8 cellular contexts compared by ENCODE assay signal in the genomic region with DNA sequence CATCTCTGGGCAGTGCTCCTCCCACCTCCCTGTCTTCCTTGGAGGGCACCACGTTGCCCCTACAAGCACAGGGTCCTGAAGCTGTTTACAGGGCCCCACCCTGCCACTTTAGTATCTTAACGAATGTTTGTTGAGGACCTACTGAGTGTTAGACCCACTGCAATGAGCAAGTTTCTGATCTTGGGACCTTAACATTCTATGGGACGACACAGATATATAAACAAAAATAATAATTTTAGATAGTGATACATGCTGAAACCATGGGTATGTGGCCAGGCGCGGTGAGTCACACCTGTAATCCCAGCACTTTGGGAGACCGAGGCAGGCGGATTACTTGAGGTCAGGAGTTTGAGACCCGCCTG. TPM values are rescaled to one million over a fixed set of nuclear protein-coding genes. Genes with fewer than 3 reads are reported as not detected.
A peak's percentile ranks its signal among the peaks of the same experiment; 100 is the strongest.
DNase-seq lines count a peak whose midpoint lies in the region; ATAC-seq, FAIRE-seq and TF ChIP-seq lines count a peak whose summit lies in the region.

No MANE protein-coding gene starts in this region.

- H3K27ac ChIP-seq in SJCRH30 (peak overlapping the region; percentile 89), sigmoid colon (peak overlapping the region; percentile 87 to 96 (median 95))

- ATAC-seq in HG02759 (IDR thresholded peaks at IDR 0.05; ENCODE audit: unreplicated experiment) (no peak), GM21717 (IDR thresholded peaks at IDR 0.05; ENCODE audit: unreplicated experiment) (no peak)

- WGBS in sigmoid colon, 2 donors = 65 to 66% methylated on average over 8 of the region's 8 CpGs

- TF ChIP-seq EP300 in sigmoid colon (IDR thresholded peaks at IDR 0.05) = no peak

- no peak for TF ChIP-seq CTCF in fibroblast of mammary gland (conservative IDR thresholded peaks at IDR 0.05; ENCODE audit: control insufficient read depth, insufficient read depth, low read depth, low read length)
- no peak for TF ChIP-seq CTCF in sigmoid colon (IDR thresholded peaks at IDR 0.05)

- no peaks in the 10 kb centered on the region for H3K9me3 ChIP-seq in SJCRH30 (replicated peaks)
- H3K9me3 ChIP-seq in sigmoid colon = no peaks in the 10 kb centered on the region

- intact Hi-C loops in sigmoid colon (cut with DNase I) = no loop called here

- no peaks in the 10 kb centered on the region for H3K36me3 ChIP-seq in SJCRH30
- peaks cover 5 to 26% (median 10%) of the 10 kb centered on the region in 4 donors for H3K36me3 ChIP-seq in sigmoid colon

- FAIRE-seq in GM12891 (lab: Jason Lieb, UNC) (no peak), frontal cortex (lab: Jason Lieb, UNC) (no peak)

- H3K4me3 ChIP-seq in SJCRH30 = peak overlapping the region; percentile 68
- peak overlapping the region; percentile 56 for H3K4me3 ChIP-seq in fibroblast of mammary gland (ENCODE audit: control insufficient read depth, low read depth, low read length)
- peak overlapping the region; percentile 56 to 70 (median 66) for H3K4me3 ChIP-seq in sigmoid colon

- TF ChIP-seq POLR2A in GM12891 (IDR thresholded peaks at IDR 0.05; ENCODE audit: low read depth, low read length) (no peak), sigmoid colon (IDR thresholded peaks at IDR 0.05) (no peak)

- H3K4me1 ChIP-seq in SJCRH30 = peaks cover 9% of the 10 kb centered on the region; the same call in 1 of the 2 replicates
- H3K4me1 ChIP-seq in sigmoid colon = peaks cover 7 to 43% (median 35%) of the 10 kb centered on the region in 4 donors

- H3K27me3 ChIP-seq in SJCRH30 (no peaks in the 10 kb centered on the region), sigmoid colon (no peaks in the 10 kb centered on the region)

- DNase-seq in GM12891 (ENCODE audit: insufficient read length, low spot score) = no peak
- DNase-seq in SJCRH30 = no peak
- no peak for DNase-seq in fibroblast of mammary gland (ENCODE audit: low read depth)
- no peak for DNase-seq in sigmoid colon
- no peak for DNase-seq in NCI-H2029 treated with DMSO at 0.1 percent for 48 hours (lab: John Stamatoyannopoulos, UW)
- no peak for DNase-seq in frontal cortex (ENCODE audit: low spot score in 2 of 2)

TF ChIP-seq in GM12891, 5 proteins besides CTCF, POLR2A, EP300 and RAD21:
- 0 out of 2 replicates have a peak, but pooled peaks have one; percentile 24 for TF ChIP-seq POU2F2 (IDR thresholded peaks at IDR 0.05; ENCODE audit: low read depth, low read length)
- no peak for TF ChIP-seq SPI1 (IDR thresholded peaks at IDR 0.05; ENCODE audit: low read depth, low read length)

RNA-seq across cellular contexts. Expression of gene ENTREP3, which starts 10.1 kb away (rescaled TPM):
- 14.4 TPM for polyA plus RNA-seq in GM12891 (2012; ENCODE audit: low read depth, missing spikeins)
- 12.1 and 12.7 TPM in 2 replicates for total RNA-seq in SJCRH30 (2014; rRNA removed; shearing (Covaris generic))
- total RNA-seq in sigmoid colon (10 to 100 TPM; 11.8 to 44.0 (median 16.0) TPM), frontal cortex (2.9 TPM)
- polyA plus RNA-seq in sigmoid colon = 10 to 100 TPM in 1 of 3 donors, 1 to 10 TPM in 2; 5.4 to 17.6 (median 6.5) TPM

RNA-seq across cellular contexts. Expression of gene SCAMP3, which starts 17.0 kb away (rescaled TPM):
- 51.5 TPM for polyA plus RNA-seq in GM12891 (2012; ENCODE audit: low read depth, missing spikeins)
- 42.1 and 43.4 TPM in 2 replicates for total RNA-seq in SJCRH30 (2014; rRNA removed; shearing (Covaris generic))
- total RNA-seq in sigmoid colon (10 to 100 TPM; 25.1 to 45.3 (median 36.5) TPM), frontal cortex (19.2 TPM)
- 10 to 100 TPM; 11.6 to 56.4 (median 22.8) TPM for polyA plus RNA-seq in sigmoid colon

RNA-seq across cellular contexts. Expression of gene CLK2, which starts 28.2 kb away (rescaled TPM):
- polyA plus RNA-seq in GM12891 (2012; ENCODE audit: low read depth, missing spikeins) = 35.8 TPM
- total RNA-seq in SJCRH30 (2014; rRNA removed; shearing (Covaris generic)) = 29.7 and 43.1 TPM in 2 replicates
- total RNA-seq in sigmoid colon (10 to 100 TPM; 21.4 to 33.2 (median 25.3) TPM), frontal cortex (25.3 TPM)
- 10 to 100 TPM in 2 of 3 donors, 1 to 10 TPM in 1; 7.2 to 45.9 (median 14.4) TPM for polyA plus RNA-seq in sigmoid colon

RNA-seq across cellular contexts. Expression of gene HCN3, which starts 32.1 kb away (rescaled TPM):
- polyA plus RNA-seq in GM12891 (2012; ENCODE audit: low read depth, missing spikeins) = 1.6 TPM
- total RNA-seq in SJCRH30 (2014; rRNA removed; shearing (Covaris generic)) = 1.6 and 1.7 TPM in 2 replicates
- 1 to 10 TPM; 1.2 to 5.5 (median 2.3) TPM for total RNA-seq in sigmoid colon
- 1 to 10 TPM in 2 of 3 donors, under 1 TPM in 1; 0.69 to 8.6 (median 1.2) TPM for polyA plus RNA-seq in sigmoid colon
- 11.8 TPM for total RNA-seq in frontal cortex

RNA-seq across cellular contexts. Expression of gene MTX1, which starts 36.6 kb away (rescaled TPM):
- polyA plus RNA-seq in GM12891 (2012; ENCODE audit: low read depth, missing spikeins) = 43.0 TPM
- total RNA-seq in SJCRH30 (2014; rRNA removed; shearing (Covaris generic)) = 25.2 and 31.7 TPM in 2 replicates
- total RNA-seq in sigmoid colon (10 to 100 TPM; 15.5 to 29.8 (median 27.7) TPM), frontal cortex (13.9 TPM)
- polyA plus RNA-seq in sigmoid colon = 10 to 100 TPM; 51.7 to 69.7 (median 53.2) TPM
